Comparison of ENCODE assay signal across 1 cellular context in the genomic region with DNA sequence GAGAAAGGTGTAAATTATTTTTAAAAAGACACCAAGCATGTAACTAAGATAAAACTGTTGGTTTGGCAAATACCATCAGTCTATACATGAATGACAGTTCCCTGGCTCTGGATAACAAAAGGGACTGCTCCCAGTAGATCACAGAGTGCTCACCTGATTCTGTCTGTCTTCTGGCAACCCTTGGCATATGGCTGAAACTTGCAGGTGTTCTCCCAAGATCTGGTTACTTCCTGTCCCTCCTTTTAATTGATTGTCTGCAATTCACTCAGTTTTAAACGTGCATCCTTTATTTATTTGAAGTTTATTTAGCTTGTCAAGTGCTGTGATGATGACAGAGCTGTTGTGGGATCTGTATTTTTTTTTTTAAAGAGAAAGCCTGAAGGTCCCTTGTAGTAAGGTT.
TF ChIP-seq lines count a peak whose summit lies in the region.

No MANE protein-coding gene starts in this region.

TF ChIP-seq in GM12878, 131 proteins besides CTCF, POLR2A, EP300 and RAD21:
- TF ChIP-seq ETV6 (conservative IDR thresholded peaks at IDR 0.05 in 1 of 2, IDR thresholded peaks at IDR 0.05 in 1 of 2; ENCODE audit: borderline replicate concordance in 1 of 2, low read depth in 1 of 2) (no peak), CBFB (IDR thresholded peaks at IDR 0.05; ENCODE audit: low read depth) (no peak), SUPT20H (IDR thresholded peaks at IDR 0.05; ENCODE audit: borderline replicate concordance, control insufficient read depth, low read depth, low read length) (no peak), MYB (IDR thresholded peaks at IDR 0.05; ENCODE audit: borderline replicate concordance, low read depth, low read length) (no peak), ASH2L (IDR thresholded peaks at IDR 0.05; ENCODE audit: borderline replicate concordance, low read depth) (no peak), SUZ12 (IDR thresholded peaks at IDR 0.05; ENCODE audit: unreplicated experiment) (no peak), KLF5 (IDR thresholded peaks at IDR 0.05; ENCODE audit: partially characterized antibody) (no peak), KDM1A (IDR thresholded peaks at IDR 0.05; ENCODE audit: borderline replicate concordance) (no peak)
- TF ChIP-seq, protein P1, sequence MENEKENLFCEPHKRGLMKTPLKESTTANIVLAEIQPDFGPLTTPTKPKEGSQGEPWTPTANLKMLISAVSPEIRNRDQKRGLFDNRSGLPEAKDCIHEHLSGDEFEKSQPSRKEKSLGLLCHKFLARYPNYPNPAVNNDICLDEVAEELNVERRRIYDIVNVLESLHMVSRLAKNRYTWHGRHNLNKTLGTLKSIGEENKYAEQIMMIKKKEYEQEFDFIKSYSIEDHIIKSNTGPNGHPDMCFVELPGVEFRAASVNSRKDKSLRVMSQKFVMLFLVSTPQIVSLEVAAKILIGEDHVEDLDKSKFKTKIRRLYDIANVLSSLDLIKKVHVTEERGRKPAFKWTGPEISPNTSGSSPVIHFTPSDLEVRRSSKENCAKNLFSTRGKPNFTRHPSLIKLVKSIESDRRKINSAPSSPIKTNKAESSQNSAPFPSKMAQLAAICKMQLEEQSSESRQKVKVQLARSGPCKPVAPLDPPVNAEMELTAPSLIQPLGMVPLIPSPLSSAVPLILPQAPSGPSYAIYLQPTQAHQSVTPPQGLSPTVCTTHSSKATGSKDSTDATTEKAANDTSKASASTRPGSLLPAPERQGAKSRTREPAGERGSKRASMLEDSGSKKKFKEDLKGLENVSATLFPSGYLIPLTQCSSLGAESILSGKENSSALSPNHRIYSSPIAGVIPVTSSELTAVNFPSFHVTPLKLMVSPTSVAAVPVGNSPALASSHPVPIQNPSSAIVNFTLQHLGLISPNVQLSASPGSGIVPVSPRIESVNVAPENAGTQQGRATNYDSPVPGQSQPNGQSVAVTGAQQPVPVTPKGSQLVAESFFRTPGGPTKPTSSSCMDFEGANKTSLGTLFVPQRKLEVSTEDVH (IDR thresholded peaks at IDR 0.05; ENCODE audit: low read depth, partially characterized antibody): no peak
